In the genomic region with DNA sequence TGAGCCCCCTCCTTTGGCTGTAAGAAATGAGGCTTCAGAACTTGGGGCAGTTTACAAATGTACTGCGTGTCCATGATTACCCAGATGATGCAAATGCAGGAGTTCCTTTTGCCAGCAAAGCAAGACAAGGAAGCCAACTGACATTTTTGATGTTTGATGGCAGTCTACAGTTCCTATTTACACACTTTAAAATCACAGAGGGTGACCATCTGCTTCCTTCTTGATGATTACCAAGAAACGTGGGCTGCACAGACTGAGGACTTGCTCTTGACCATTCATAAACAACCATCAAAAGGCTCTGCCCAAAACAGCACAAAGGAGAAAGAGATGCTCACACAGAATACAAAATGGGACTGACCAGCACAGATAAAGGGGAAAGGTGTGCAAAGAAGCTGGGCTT, we compare ENCODE assay signal across 13 cellular contexts.
DNase-seq lines count a peak whose midpoint lies in the region; ATAC-seq and TF ChIP-seq lines count a peak whose summit lies in the region.
"Had no signal": no experiment of that assay in that cellular context is flagged by ENCODE, and none has a peak within 500 bp of the region (broad histone marks: within the 10 kb centered on the region; RNA-seq: fewer than 3 reads in every experiment).

No MANE protein-coding gene starts in this region.

- peaks cover 25% of the 10 kb centered on the region for H3K4me1 ChIP-seq in right cardiac atrium (ENCODE audit: control insufficient read depth, insufficient read depth, low read length)

- 47% methylated on average over 2 of the region's 2 CpGs for WGBS in right cardiac atrium

- intact Hi-C loops in right cardiac atrium (cut with DNase I) (no loop called here), cardiac septum (cut with DNase I) (no loop called here), dorsolateral prefrontal cortex (cut with DNase I) (no loop called here)

- H3K4me2 ChIP-seq in neural cell (ENCODE audit: low read length), result no peak overlapping the region

- no peaks in the 10 kb centered on the region for H3K79me2 ChIP-seq in neural cell (replicated peaks; ENCODE audit: insufficient read depth, low read length)

- peak overlapping the region; percentile 44 for H3K27ac ChIP-seq in right cardiac atrium (ENCODE audit: low read length)
- H3K27ac ChIP-seq in dorsolateral prefrontal cortex, result peak overlapping the region in 58 of 59 donors; percentile 23 to 93 (median 80)
- peak overlapping the region; percentile 79 for H3K27ac ChIP-seq in neural cell (ENCODE audit: low read length)
- H3K27ac ChIP-seq: HL-60 had no signal

- peaks cover 15% of the 10 kb centered on the region for H3K36me3 ChIP-seq in neural cell (ENCODE audit: insufficient read depth, low read length)

- H3K27me3 ChIP-seq in right cardiac atrium (ENCODE audit: control insufficient read depth, insufficient read depth) (no peaks in the 10 kb centered on the region), dorsolateral prefrontal cortex (no peaks in the 10 kb centered on the region), neural cell (ENCODE audit: insufficient read depth, low read depth, low read length) (no peaks in the 10 kb centered on the region)

- H2AFZ ChIP-seq in neural cell (ENCODE audit: low read depth, low read length), result no peak overlapping the region

- H3F3A ChIP-seq in neural cell (ENCODE audit: insufficient read depth, low read length, poor library complexity, severe bottlenecking), result peaks cover 17% of the 10 kb centered on the region

- ATAC-seq in right cardiac atrium (no peak), HG02759 (IDR thresholded peaks at IDR 0.05; ENCODE audit: unreplicated experiment) (no peak)
- ATAC-seq: sciatic nerve had no signal

- no peaks in the 10 kb centered on the region for H4K20me1 ChIP-seq in neural cell (ENCODE audit: insufficient read depth)

- peak overlapping the region; percentile 61 for H3K9ac ChIP-seq in neural cell (ENCODE audit: low read length)

- no peak for TF ChIP-seq EP300 in neural cell (conservative IDR thresholded peaks at IDR 0.05; ENCODE audit: poor library complexity, severe bottlenecking)

- H3K4me3 ChIP-seq in right cardiac atrium (ENCODE audit: low read length), result no peak overlapping the region
- H3K4me3 ChIP-seq in dorsolateral prefrontal cortex, result peak overlapping the region in 17 of 59 donors; percentile 5 to 58 (median 39)
- peak overlapping the region; percentile 54 for H3K4me3 ChIP-seq in neural cell (ENCODE audit: low read length)

- H3K9me2 ChIP-seq in neural cell (ENCODE audit: insufficient read depth, low read length), result no peaks in the 10 kb centered on the region

- TF ChIP-seq RAD21 in neural cell (conservative IDR thresholded peaks at IDR 0.05), result no peak

- TF ChIP-seq CTCF in dorsolateral prefrontal cortex (IDR thresholded peaks at IDR 0.05 in 54 of 56, conservative IDR thresholded peaks at IDR 0.05 in 2 of 56; ENCODE audit: low read depth in 1 of 56, partially characterized antibody in 56 of 56) (no peak), neural cell (IDR thresholded peaks at IDR 0.05; ENCODE audit: poor library complexity, severe bottlenecking) (no peak)

- no peak for DNase-seq in right cardiac atrium
- DNase-seq in cardiac septum (ENCODE audit: low spot score), result no peak
- DNase-seq in dorsolateral prefrontal cortex, result no peak
- no peak for DNase-seq in NAMALWA (ENCODE audit: low spot score)
- DNase-seq in activated T-cell treated with anti-CD3 and anti-CD28 coated beads, Interleukin-2, amount 50 U/mL, for 1 hour, result no peak
- no peak for DNase-seq in NCI-H146 (lab: John Stamatoyannopoulos, UW)
- DNase-seq: cortex of kidney, MM.1S, NCI-H526 had no signal

- no peaks in the 10 kb centered on the region for H3K9me3 ChIP-seq in right cardiac atrium (ENCODE audit: control insufficient read depth, low read length)
- H3K9me3 ChIP-seq in neural cell (ENCODE audit: low read length), result no peaks in the 10 kb centered on the region

TF ChIP-seq in neural cell, 6 proteins besides CTCF, POLR2A, EP300 and RAD21:
- TF ChIP-seq MXI1 (conservative IDR thresholded peaks at IDR 0.05; ENCODE audit: poor library complexity, severe bottlenecking), result no peak
